Comparison of ENCODE assay signal across 20 cellular contexts in the genomic region with DNA sequence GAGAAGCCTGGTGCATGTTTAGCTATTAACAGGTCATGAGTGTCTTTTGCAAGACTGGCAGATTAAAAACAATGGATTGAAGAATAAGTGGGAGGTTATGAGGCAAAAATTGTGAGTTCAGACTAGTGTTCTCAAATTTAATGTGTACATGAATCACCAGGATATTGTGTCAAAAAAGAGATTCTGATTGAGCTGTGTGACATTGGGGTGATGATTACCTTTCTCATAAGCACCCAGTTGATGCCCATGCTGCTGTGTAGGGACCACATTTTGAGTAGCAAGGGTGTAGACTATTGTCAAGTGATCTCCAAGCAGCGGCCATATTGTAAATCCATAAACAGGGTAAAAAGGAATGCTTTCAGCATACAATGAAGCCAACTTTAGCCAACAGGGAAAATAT. TPM values are rescaled to one million over a fixed set of nuclear protein-coding genes. Genes with fewer than 3 reads are reported as not detected.
DNase-seq lines count a peak whose midpoint lies in the region; ATAC-seq, FAIRE-seq and TF ChIP-seq lines count a peak whose summit lies in the region.
"Had no signal": no experiment of that assay in that cellular context is flagged by ENCODE, and none has a peak within 500 bp of the region (broad histone marks: within the 10 kb centered on the region; RNA-seq: fewer than 3 reads in every experiment).

No MANE protein-coding gene starts in this region.

- peak overlapping the region; percentile 27 for H2AFZ ChIP-seq in osteoblast (ENCODE audit: low read length)

- H3K4me3 ChIP-seq in CD4-positive, alpha-beta memory T cell (ENCODE audit: low read length in 2 of 2): no peak overlapping the region
- no peak overlapping the region for H3K4me3 ChIP-seq in osteoblast (ENCODE audit: insufficient read depth, low read length)
- H3K4me3 ChIP-seq: A549 had no signal

- POLR2A ChIA-PET in activated CD4-positive, alpha-beta T cell treated with anti-CD3 and anti-CD28 coated beads for 36 hours (lab: Charles Lee): no interaction called here
- POLR2A ChIA-PET in CD4-positive, alpha-beta memory T cell (lab: Charles Lee; ENCODE audit: partially characterized antibody): interaction anchor here (13.2 kb wide), 1 partner anchor 41 kb away, joined by 249 read pairs; the partner anchor contains the start of gene MAP3K5

- H3K36me3 Mint-ChIP-seq in activated CD4-positive, alpha-beta T cell treated with anti-CD3 and anti-CD28 coated beads for 36 hours (ENCODE audit: low read depth): no peaks in the 10 kb centered on the region
- H3K36me3 Mint-ChIP-seq in CD4-positive, alpha-beta memory T cell: no peaks in the 10 kb centered on the region
- no peaks in the 10 kb centered on the region for H3K36me3 Mint-ChIP-seq in T-helper 17 cell (ENCODE audit: low read depth)

- no peaks in the 10 kb centered on the region for H4K20me1 ChIP-seq in osteoblast (ENCODE audit: insufficient read depth, low read length)

- no peak overlapping the region for H3K4me3 Mint-ChIP-seq in activated CD4-positive, alpha-beta T cell treated with anti-CD3 and anti-CD28 coated beads for 36 hours
- H3K4me3 Mint-ChIP-seq in CD4-positive, alpha-beta memory T cell: peak overlapping the region in 1 of 8 donors; percentile 15
- H3K4me3 Mint-ChIP-seq in T-helper 17 cell: no peak overlapping the region
- H3K4me3 Mint-ChIP-seq: H9 had no signal

- no peaks in the 10 kb centered on the region for H3K36me3 ChIP-seq in CD4-positive, alpha-beta memory T cell (ENCODE audit: insufficient read depth, low read length)
- no peaks in the 10 kb centered on the region for H3K36me3 ChIP-seq in osteoblast (ENCODE audit: insufficient read depth, low read length)

- peak; percentile 32 for ATAC-seq in activated CD4-positive, alpha-beta T cell treated with anti-CD3 and anti-CD28 coated beads for 36 hours
- ATAC-seq in T-helper 17 cell: no peak
- ATAC-seq: A549, HepG2 had no signal

- no peak overlapping the region for H3K27ac ChIP-seq in CD4-positive, alpha-beta memory T cell (ENCODE audit: low read depth, low read length)
- no peak overlapping the region for H3K27ac ChIP-seq in osteoblast (ENCODE audit: low read depth, low read length)
- H3K27ac ChIP-seq: 22Rv1, A549, C4-2B had no signal

- no peaks in the 10 kb centered on the region for H3K27me3 Mint-ChIP-seq in activated CD4-positive, alpha-beta T cell treated with anti-CD3 and anti-CD28 coated beads for 36 hours
- no peaks in the 10 kb centered on the region for H3K27me3 Mint-ChIP-seq in CD4-positive, alpha-beta memory T cell
- no peaks in the 10 kb centered on the region for H3K27me3 Mint-ChIP-seq in T-helper 17 cell

- peaks cover 30% of the 10 kb centered on the region for H3K79me2 ChIP-seq in osteoblast (ENCODE audit: insufficient read depth, low read length)

- H3K9me3 ChIP-seq in CD4-positive, alpha-beta memory T cell (ENCODE audit: control insufficient read depth in 1 of 2, low read length in 2 of 2): no peaks in the 10 kb centered on the region
- no peaks in the 10 kb centered on the region for H3K9me3 ChIP-seq in T-helper 17 cell (ENCODE audit: control insufficient read depth, low read length, poor library complexity, severe bottlenecking)
- H3K9me3 ChIP-seq in osteoblast (ENCODE audit: low read depth, low read length): no peaks in the 10 kb centered on the region
- H3K9me3 ChIP-seq: A549 had no signal

- intact Hi-C loops in activated CD4-positive, alpha-beta T cell treated with anti-CD3 and anti-CD28 coated beads for 36 hours (cut with DNase I, micrococcal nuclease): no loop called here
- intact Hi-C loops in CD4-positive, alpha-beta memory T cell (cut with micrococcal nuclease): no loop called here

- DNase-seq in activated CD4-positive, alpha-beta T cell treated with anti-CD3 and anti-CD28 coated beads for 36 hours: no peak
- DNase-seq in activated CD4-positive, alpha-beta T cell treated with anti-CD3 and anti-CD28 coated beads for 48 hours: no peak
- DNase-seq in CD4-positive, alpha-beta memory T cell: no peak
- DNase-seq in T-helper 17 cell (no peak), osteoblast (ENCODE audit: insufficient read length, low spot score, missing footprints) (no peak), GM19240 (ENCODE audit: insufficient read length, low spot score) (no peak), H54 (ENCODE audit: insufficient read length, low spot score) (no peak), kidney tubule cell (ENCODE audit: low spot score) (no peak)
- DNase-seq: AML-193, DMS153, DMS79, GDM1, GOT3, H9 had no signal

- no peak for FAIRE-seq in H54 (lab: Jason Lieb, UNC)
- FAIRE-seq: A549, GM12892, GM18507, HepG2 had no signal

- TF ChIP-seq POLR2A in H54 (IDR thresholded peaks at IDR 0.05; ENCODE audit: low read depth, low read length): no peak

- no peak overlapping the region for H3K4me2 ChIP-seq in osteoblast (ENCODE audit: insufficient read depth, low read length)
- H3K4me2 ChIP-seq: A549 had no signal

- H3K4me1 Mint-ChIP-seq in activated CD4-positive, alpha-beta T cell treated with anti-CD3 and anti-CD28 coated beads for 36 hours: peaks cover 43% of the 10 kb centered on the region
- H3K4me1 Mint-ChIP-seq in CD4-positive, alpha-beta memory T cell: peaks cover 56 to 87% (median 72%) of the 10 kb centered on the region in 4 donors
- peaks cover 58% of the 10 kb centered on the region for H3K4me1 Mint-ChIP-seq in T-helper 17 cell

- no peaks in the 10 kb centered on the region for H3K9me3 Mint-ChIP-seq in activated CD4-positive, alpha-beta T cell treated with anti-CD3 and anti-CD28 coated beads for 36 hours (ENCODE audit: low read depth)
- no peaks in the 10 kb centered on the region for H3K9me3 Mint-ChIP-seq in CD4-positive, alpha-beta memory T cell
- H3K9me3 Mint-ChIP-seq: H9 had no signal

- CTCF ChIA-PET in activated CD4-positive, alpha-beta T cell treated with anti-CD3 and anti-CD28 coated beads for 36 hours (lab: Charles Lee): interaction anchor here (2.4 kb wide), 1 partner anchor 45 kb away, joined by 6 read pairs; the partner anchor contains the start of gene MAP3K5
- CTCF ChIA-PET in CD4-positive, alpha-beta memory T cell (lab: Charles Lee; ENCODE audit: partially characterized antibody): interaction anchor here (1.4 to 12.5 kb wide), 3 partner anchors 8 to 103 kb away, joined by 3 to 156 read pairs (median 15); partner anchors contain the start of gene MAP3K5

- peaks cover 67% of the 10 kb centered on the region for H3K4me1 ChIP-seq in CD4-positive, alpha-beta memory T cell (ENCODE audit: insufficient read depth, low read length)
- peaks cover 16% of the 10 kb centered on the region for H3K4me1 ChIP-seq in osteoblast (ENCODE audit: insufficient read depth, low read length)
- H3K4me1 ChIP-seq: A549 had no signal

- no peak for TF ChIP-seq CTCF in osteoblast (IDR thresholded peaks at IDR 0.05; ENCODE audit: extremely low read depth, low read depth, low read length)

- H3K27me3 ChIP-seq in CD4-positive, alpha-beta memory T cell (ENCODE audit: insufficient read depth, low read length): no peaks in the 10 kb centered on the region
- no peaks in the 10 kb centered on the region for H3K27me3 ChIP-seq in osteoblast (ENCODE audit: insufficient read depth, low read length)

- H3K27ac Mint-ChIP-seq in activated CD4-positive, alpha-beta T cell treated with anti-CD3 and anti-CD28 coated beads for 36 hours: no peak overlapping the region
- H3K27ac Mint-ChIP-seq in CD4-positive, alpha-beta memory T cell: peak overlapping the region in 6 of 7 donors; percentile 12 to 95 (median 72)
- peak overlapping the region; percentile 98 for H3K27ac Mint-ChIP-seq in T-helper 17 cell
- H3K27ac Mint-ChIP-seq: H9 had no signal

RNA-seq across cellular contexts. Expression of gene MAP3K5, which starts 44.7 kb away (rescaled TPM):
- 1 to 10 TPM; 6.7 to 7.3 TPM for total RNA-seq in activated CD4-positive, alpha-beta T cell treated with anti-CD3 and anti-CD28 coated beads for 36 hours
- 10 to 100 TPM; 31.4 to 31.7 TPM for total RNA-seq in CD4-positive, alpha-beta memory T cell
- polyA plus RNA-seq in CD4-positive, alpha-beta memory T cell: 10 to 100 TPM in 1 of 2 donors, 1 to 10 TPM in 1; 7.3 to 26.3 TPM
- total RNA-seq in T-helper 17 cell: 10 to 100 TPM; 35.6 to 40.3 TPM
- total RNA-seq in osteoblast: 7.4 and 8.3 TPM in 2 replicates
- total RNA-seq: HepG2 had no signal
- polyA plus RNA-seq: HepG2 had no signal
